ENCODE assay signal across 12 cellular contexts in the genomic region with DNA sequence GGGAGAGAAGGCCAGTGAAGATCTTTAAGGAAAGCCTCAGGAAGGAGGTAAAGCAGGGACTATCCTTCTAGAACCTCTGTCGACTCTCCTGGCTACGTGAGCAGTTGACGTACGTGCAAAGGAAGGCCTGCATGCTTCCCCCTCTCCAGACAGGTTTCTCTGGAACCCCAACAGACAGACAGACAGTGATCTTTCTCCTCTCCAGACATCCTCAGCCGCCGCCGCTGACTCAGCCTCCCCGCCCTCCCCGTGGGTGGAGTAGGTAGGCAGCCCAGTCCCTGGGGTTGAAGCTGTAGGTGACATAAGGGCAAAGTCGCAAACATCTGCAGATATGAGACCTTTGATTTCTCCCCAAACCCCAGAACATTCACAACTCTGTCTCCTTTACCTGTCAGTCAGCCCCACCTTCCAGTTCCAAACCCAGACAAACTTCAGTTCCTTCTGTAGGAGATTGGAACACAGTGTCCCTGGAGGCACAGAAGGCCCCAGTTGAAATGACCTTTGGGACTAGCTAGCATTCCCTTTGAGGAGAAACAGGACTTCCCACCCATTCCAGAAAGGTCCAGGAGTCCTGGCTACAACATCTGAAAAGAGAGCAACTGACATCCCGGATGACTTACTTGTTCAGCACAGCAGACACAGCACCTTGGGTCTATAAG.
DNase-seq lines count a peak whose midpoint lies in the region; ATAC-seq and TF ChIP-seq lines count a peak whose summit lies in the region.
"Had no signal": no experiment of that assay in that cellular context is flagged by ENCODE, and none has a peak within 500 bp of the region (broad histone marks: within the 10 kb centered on the region; RNA-seq: fewer than 3 reads in every experiment).

No MANE protein-coding gene starts in this region.

- CTCF ChIA-PET in SK-N-SH (lab: Yijun Ruan, JAX), result no interaction called here

- H3K9ac ChIP-seq in SK-N-SH, result no peak overlapping the region

- no peak for TF ChIP-seq CTCF in SK-N-SH (IDR thresholded peaks at IDR 0.05)
- TF ChIP-seq CTCF in left ventricle myocardium inferior (IDR thresholded peaks at IDR 0.05; ENCODE audit: borderline replicate concordance), result no peak

- H3K36me3 Mint-ChIP-seq in activated T-helper 2 cell treated with anti-CD3 and anti-CD28 coated beads, Interferon-gamma antibody, Interleukin-2, Interleukin-4, amounts not matched to agents 10 μg/mL and 5 μg/mL and 100 μg/mL, durations not matched to agents 14 hours and 24 hours and 36 hours (ENCODE audit: low read depth), result no peaks in the 10 kb centered on the region

- H3K79me2 ChIP-seq in SK-N-SH (ENCODE audit: insufficient read depth), result no peaks in the 10 kb centered on the region

- H2AFZ ChIP-seq in SK-N-SH (ENCODE audit: low read depth), result no peak overlapping the region

- H3K27ac Mint-ChIP-seq in activated T-helper 2 cell treated with anti-CD3 and anti-CD28 coated beads, Interferon-gamma antibody, Interleukin-2, Interleukin-4, amounts not matched to agents 10 μg/mL and 5 μg/mL and 100 μg/mL, durations not matched to agents 14 hours and 24 hours and 36 hours, result peak overlapping the region; percentile 6
- H3K27ac Mint-ChIP-seq in stimulated activated naive CD8-positive, alpha-beta T cell treated with anti-CD3 and anti-CD28 coated beads, Interleukin-15, amount 100 ng/mL, for 72 hours, result peak overlapping the region in 1 of 2 donors; percentile 77

- H3K4me1 ChIP-seq in SK-N-SH (ENCODE audit: control insufficient read depth in 1 of 2, insufficient read depth in 2 of 2, low read depth in 1 of 2, low read length in 1 of 2), result peaks cover 3 to 16% of the 10 kb centered on the region in 2 experiments; a peak in 2 of 4 replicates
- H3K4me1 ChIP-seq in left ventricle myocardium inferior, result peaks cover 26% of the 10 kb centered on the region

- no peaks in the 10 kb centered on the region for H3K9me2 ChIP-seq in SK-N-SH

- H3K9me3 Mint-ChIP-seq in activated T-helper 2 cell treated with anti-CD3 and anti-CD28 coated beads, Interferon-gamma antibody, Interleukin-2, Interleukin-4, amounts not matched to agents 10 μg/mL and 5 μg/mL and 100 μg/mL, durations not matched to agents 14 hours and 24 hours and 36 hours, result no peaks in the 10 kb centered on the region
- H3K9me3 Mint-ChIP-seq in stimulated activated naive CD8-positive, alpha-beta T cell treated with anti-CD3 and anti-CD28 coated beads, Interleukin-15, amount 100 ng/mL, for 72 hours, result no peaks in the 10 kb centered on the region

- TF ChIP-seq RAD21 in SK-N-SH (IDR thresholded peaks at IDR 0.05; ENCODE audit: low read length), result no peak

- H3K4me3 ChIP-seq in SK-N-SH (ENCODE audit: low read depth in 2 of 2, low read length in 1 of 2) (no peak overlapping the region), left ventricle myocardium inferior (no peak overlapping the region)
- H3K4me3 ChIP-seq: tibial artery had no signal

- H3K36me3 ChIP-seq in SK-N-SH (replicated peaks in 1 of 2; ENCODE audit: control insufficient read depth in 1 of 2, insufficient read depth in 2 of 2, low read length in 1 of 2) (no peaks in the 10 kb centered on the region), left ventricle myocardium inferior (no peaks in the 10 kb centered on the region)
- H3K36me3 ChIP-seq: tibial artery had no signal

- H3K4me2 ChIP-seq in SK-N-SH, result no peak overlapping the region

- POLR2A ChIA-PET in SK-N-SH (lab: Yijun Ruan, JAX), result no interaction called here

- intact Hi-C loops in activated T-helper 2 cell treated with anti-CD3 and anti-CD28 coated beads, Interferon-gamma antibody, Interleukin-2, Interleukin-4, amounts not matched to agents 10 μg/mL and 5 μg/mL and 100 μg/mL, durations not matched to agents 14 hours and 24 hours and 36 hours (cut with micrococcal nuclease), result loop anchor here (5.0 kb wide), 1 partner anchor 78 kb away; no protein-coding TSS in a partner anchor
- intact Hi-C loops in left ventricle myocardium inferior (cut with micrococcal nuclease), result no loop called here

- peak; percentile 30; the same call in 1 of the 3 replicates for ATAC-seq in SK-N-SH treated with all-trans-retinoic acid at 6 μM for 48 hours
- ATAC-seq in stimulated activated naive CD8-positive, alpha-beta T cell treated with anti-CD3 and anti-CD28 coated beads, Interleukin-15, amount 100 ng/mL, for 72 hours, result peak; percentile 55
- ATAC-seq: naive thymus-derived CD4-positive, alpha-beta T cell had no signal

- WGBS in SK-N-SH (ENCODE audit: low lambda C conversion rate), result 81% methylated on average over 10 of the region's 11 CpGs

- no peaks in the 10 kb centered on the region for H3K9me3 ChIP-seq in SK-N-SH
- no peaks in the 10 kb centered on the region for H3K9me3 ChIP-seq in left ventricle myocardium inferior (replicated peaks)
- H3K9me3 ChIP-seq: tibial artery had no signal

- no peak overlapping the region for H3K4me3 Mint-ChIP-seq in activated T-helper 2 cell treated with anti-CD3 and anti-CD28 coated beads, Interferon-gamma antibody, Interleukin-2, Interleukin-4, amounts not matched to agents 10 μg/mL and 5 μg/mL and 100 μg/mL, durations not matched to agents 14 hours and 24 hours and 36 hours (ENCODE audit: low read depth)
- H3K4me3 Mint-ChIP-seq in stimulated activated naive CD8-positive, alpha-beta T cell treated with anti-CD3 and anti-CD28 coated beads, Interleukin-15, amount 100 ng/mL, for 72 hours, result no peak overlapping the region

- H3K27me3 ChIP-seq in SK-N-SH (ENCODE audit: insufficient read depth) (no peaks in the 10 kb centered on the region), left ventricle myocardium inferior (ENCODE audit: low read depth) (no peaks in the 10 kb centered on the region)
- H3K27me3 ChIP-seq: tibial artery had no signal

- DNase-seq in SK-N-SH (no peak), kidney tubule cell (ENCODE audit: low spot score) (peak; percentile 68), UCSD-AML1 (lab: John Stamatoyannopoulos, UW; ENCODE audit: unreplicated experiment) (no peak), left ventricle myocardium inferior (no peak), NCI-H2107 treated with DMSO at 0.1 percent for 48 hours (lab: John Stamatoyannopoulos, UW; ENCODE audit: unreplicated experiment) (no peak)
- peak; percentile 34 for DNase-seq in activated T-helper 2 cell treated with anti-CD3 and anti-CD28 coated beads, Interferon-gamma antibody, Interleukin-2, Interleukin-4, amounts not matched to agents 10 μg/mL and 5 μg/mL and 100 μg/mL, durations not matched to agents 14 hours and 24 hours and 36 hours (ENCODE audit: low spot score)
- no peak for DNase-seq in stimulated activated naive CD8-positive, alpha-beta T cell treated with anti-CD3 and anti-CD28 coated beads, Interleukin-15, amount 100 ng/mL, for 72 hours
- DNase-seq: NCI-H82, tibial artery had no signal

- peaks cover 13% of the 10 kb centered on the region for H3F3A ChIP-seq in SK-N-SH (replicated peaks; ENCODE audit: insufficient read depth)

- no peaks in the 10 kb centered on the region for H4K20me1 ChIP-seq in SK-N-SH (ENCODE audit: insufficient read depth)

- TF ChIP-seq EP300 in SK-N-SH (IDR thresholded peaks at IDR 0.05; ENCODE audit: borderline replicate concordance in 1 of 2, low read depth in 1 of 2, low read length in 1 of 2), result no peak

- no peaks in the 10 kb centered on the region for H3K27me3 Mint-ChIP-seq in activated T-helper 2 cell treated with anti-CD3 and anti-CD28 coated beads, Interferon-gamma antibody, Interleukin-2, Interleukin-4, amounts not matched to agents 10 μg/mL and 5 μg/mL and 100 μg/mL, durations not matched to agents 14 hours and 24 hours and 36 hours (ENCODE audit: low read depth)
- H3K27me3 Mint-ChIP-seq in stimulated activated naive CD8-positive, alpha-beta T cell treated with anti-CD3 and anti-CD28 coated beads, Interleukin-15, amount 100 ng/mL, for 72 hours, result peaks cover 10% of the 10 kb centered on the region

- H3K4me1 Mint-ChIP-seq in activated T-helper 2 cell treated with anti-CD3 and anti-CD28 coated beads, Interferon-gamma antibody, Interleukin-2, Interleukin-4, amounts not matched to agents 10 μg/mL and 5 μg/mL and 100 μg/mL, durations not matched to agents 14 hours and 24 hours and 36 hours (ENCODE audit: low read depth), result peaks cover 51% of the 10 kb centered on the region
- peaks cover 55% of the 10 kb centered on the region for H3K4me1 Mint-ChIP-seq in stimulated activated naive CD8-positive, alpha-beta T cell treated with anti-CD3 and anti-CD28 coated beads, Interleukin-15, amount 100 ng/mL, for 72 hours

- no peak overlapping the region for H3K27ac ChIP-seq in SK-N-SH (ENCODE audit: low read depth in 2 of 2, low read length in 1 of 2)
- H3K27ac ChIP-seq in left ventricle myocardium inferior (replicated peaks), result no peak overlapping the region
- H3K27ac ChIP-seq: 22Rv1, tibial artery had no signal

TF ChIP-seq in SK-N-SH treated with all-trans-retinoic acid at 6 μM for 48 hours, 23 proteins besides CTCF, POLR2A, EP300 and RAD21:
- TF ChIP-seq ZC3H10 (CRISPR knock-in tag; IDR thresholded peaks at IDR 0.05) (no peak), TCF4 (CRISPR knock-in tag; IDR thresholded peaks at IDR 0.05; ENCODE audit: borderline replicate concordance) (no peak), OSR1 (CRISPR knock-in tag; IDR thresholded peaks at IDR 0.05) (no peak)

TF ChIP-seq in SK-N-SH, 30 proteins besides CTCF, POLR2A, EP300 and RAD21:
- no peak for TF ChIP-seq TEAD4 (IDR thresholded peaks at IDR 0.05; ENCODE audit: borderline replicate concordance, insufficient read depth)
- TF ChIP-seq POLR2AphosphoS5 (IDR thresholded peaks at IDR 0.05; ENCODE audit: low read depth, low read length), result no peak
- TF ChIP-seq FOXJ3 (CRISPR knock-in tag; IDR thresholded peaks at IDR 0.05), result no peak
- no peak for TF ChIP-seq CHD2 (IDR thresholded peaks at IDR 0.05; ENCODE audit: low read length, partially characterized antibody)
- TF ChIP-seq SMC3 (IDR thresholded peaks at IDR 0.05; ENCODE audit: low read depth, low read length), result no peak
- no peak for TF ChIP-seq JUND (IDR thresholded peaks at IDR 0.05)
- no peak for TF ChIP-seq NRF1 (IDR thresholded peaks at IDR 0.05; ENCODE audit: low read depth, low read length)

Comparison
In these comparisons a context has a peak if more than half of its experiments do, and no peak if none do; other contexts are left out.
1. DNase-seq: peak in activated T-helper 2 cell treated with anti-CD3 and anti-CD28 coated beads, Interferon-gamma antibody, Interleukin-2, Interleukin-4, amounts not matched to agents 10 μg/mL and 5 μg/mL and 100 μg/mL, durations not matched to agents 14 hours and 24 hours and 36 hours (single experiment) and kidney tubule cell (single experiment); none in SK-N-SH (single experiment), stimulated activated naive CD8-positive, alpha-beta T cell treated with anti-CD3 and anti-CD28 coated beads, Interleukin-15, amount 100 ng/mL, for 72 hours (0 of 2), UCSD-AML1 (single experiment), left ventricle myocardium inferior (single experiment) and NCI-H2107 treated with DMSO at 0.1 percent for 48 hours (single experiment).